1 cellular context compared by ENCODE assay signal in the genomic region with DNA sequence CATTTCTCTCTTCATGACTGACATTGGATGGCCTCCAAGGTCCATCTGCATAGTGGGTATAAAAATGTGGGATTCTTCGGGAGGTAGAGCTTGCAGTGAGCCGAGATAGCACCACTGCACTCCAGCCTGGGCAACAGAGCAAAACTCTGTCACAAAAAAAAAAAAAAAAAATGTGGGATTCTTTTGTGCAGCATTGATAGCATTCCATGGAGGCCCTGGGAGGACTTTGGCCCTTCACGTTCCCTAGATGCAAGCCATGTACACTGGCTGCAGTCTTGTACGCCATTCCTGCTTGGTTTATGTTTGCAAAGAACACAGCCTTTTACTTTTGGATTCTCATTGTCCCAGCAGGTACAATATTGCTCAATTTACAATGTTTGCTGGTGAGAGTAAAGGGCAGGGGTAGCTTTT.
TF ChIP-seq lines count a peak whose summit lies in the region.

No MANE protein-coding gene starts in this region.

TF ChIP-seq in HepG2, 621 proteins besides CTCF, POLR2A, EP300 and RAD21 (continues in another document):
- TF ChIP-seq IRX3 (CRISPR knock-in tag; IDR thresholded peaks at IDR 0.05; ENCODE audit: borderline replicate concordance, low read depth) (no peak), ATF1 (CRISPR knock-in tag; IDR thresholded peaks at IDR 0.05) (0 out of 2 replicates have a peak, but pooled peaks have one; percentile 19), CEBPG (CRISPR knock-in tag; IDR thresholded peaks at IDR 0.05) (peak; percentile 88), ZNF121 (CRISPR knock-in tag; IDR thresholded peaks at IDR 0.05) (peak; percentile 91), ZNF891 (CRISPR knock-in tag; IDR thresholded peaks at IDR 0.05) (no peak), ASH2L (IDR thresholded peaks at IDR 0.05; ENCODE audit: insufficient read length, low read depth, low read length) (peak; percentile 84), CREM (IDR thresholded peaks at IDR 0.05) (peak; percentile 64; the same call in 1 of the 2 replicates), CREM (CRISPR knock-in tag; IDR thresholded peaks at IDR 0.05) (no peak), NFE2 (CRISPR knock-in tag; IDR thresholded peaks at IDR 0.05) (no peak), YEATS2 (CRISPR knock-in tag; IDR thresholded peaks at IDR 0.05; ENCODE audit: borderline replicate concordance) (no peak), ZNF614 (CRISPR knock-in tag; IDR thresholded peaks at IDR 0.05; ENCODE audit: borderline replicate concordance) (0 out of 2 replicates have a peak, but pooled peaks have one; percentile 41), ZNF205 (CRISPR knock-in tag; IDR thresholded peaks at IDR 0.05) (0 out of 2 replicates have a peak, but pooled peaks have one; percentile 38), HMG20A (CRISPR knock-in tag; IDR thresholded peaks at IDR 0.05; ENCODE audit: borderline replicate concordance) (peak; percentile 63; the same call in 1 of the 2 replicates), NONO (IDR thresholded peaks at IDR 0.05) (no peak), NONO (CRISPR knock-in tag; conservative IDR thresholded peaks at IDR 0.05) (peak; percentile 54; the same call in 1 of the 2 replicates), CENPX (CRISPR knock-in tag; IDR thresholded peaks at IDR 0.05) (no peak), RARA (CRISPR knock-in tag; IDR thresholded peaks at IDR 0.05) (0 out of 2 replicates have a peak, but pooled peaks have one; percentile 17), ZNF839 (CRISPR knock-in tag; IDR thresholded peaks at IDR 0.05; ENCODE audit: borderline replicate concordance) (no peak), ZNF513 (CRISPR knock-in tag; conservative IDR thresholded peaks at IDR 0.05) (no peak), ZNF609 (CRISPR knock-in tag; IDR thresholded peaks at IDR 0.05; ENCODE audit: borderline replicate concordance) (peak; percentile 62; the same call in 1 of the 2 replicates), MED8 (CRISPR knock-in tag; IDR thresholded peaks at IDR 0.05; ENCODE audit: insufficient replicate concordance) (no peak), REL (CRISPR knock-in tag; conservative IDR thresholded peaks at IDR 0.05) (no peak), THAP7 (CRISPR knock-in tag; IDR thresholded peaks at IDR 0.05) (no peak), ISX (CRISPR knock-in tag; conservative IDR thresholded peaks at IDR 0.05) (no peak), BHLHE40 (IDR thresholded peaks at IDR 0.05; ENCODE audit: low read length) (peak; percentile 88), ZNF670 (CRISPR knock-in tag; IDR thresholded peaks at IDR 0.05; ENCODE audit: borderline replicate concordance) (no peak), EHMT2 (IDR thresholded peaks at IDR 0.05; ENCODE audit: borderline replicate concordance, low read depth, low read length) (peak; percentile 82; the same call in 1 of the 2 replicates), ZBTB38 (CRISPR knock-in tag; IDR thresholded peaks at IDR 0.05) (no peak), ZNF230 (CRISPR knock-in tag; IDR thresholded peaks at IDR 0.05) (no peak), ZSCAN31 (CRISPR knock-in tag; IDR thresholded peaks at IDR 0.05; ENCODE audit: low read depth) (0 out of 2 replicates have a peak, but pooled peaks have one; percentile 24), FOXK2 (IDR thresholded peaks at IDR 0.05) (no peak), IKZF5 (CRISPR knock-in tag; IDR thresholded peaks at IDR 0.05) (peak; percentile 64; the same call in 1 of the 2 replicates), SOX5 (CRISPR knock-in tag; IDR thresholded peaks at IDR 0.05; ENCODE audit: borderline replicate concordance) (peak; percentile 87), ZNF430 (CRISPR knock-in tag; IDR thresholded peaks at IDR 0.05) (0 out of 2 replicates have a peak, but pooled peaks have one; percentile 30), ZNF547 (CRISPR knock-in tag; IDR thresholded peaks at IDR 0.05) (no peak), ZNF766 (CRISPR knock-in tag; IDR thresholded peaks at IDR 0.05; ENCODE audit: borderline replicate concordance) (0 out of 2 replicates have a peak, but pooled peaks have one; percentile 39), GZF1 (CRISPR knock-in tag; IDR thresholded peaks at IDR 0.05) (no peak), IRF2 (CRISPR knock-in tag; IDR thresholded peaks at IDR 0.05) (0 out of 2 replicates have a peak, but pooled peaks have one; percentile 26), TOPORS (CRISPR knock-in tag; IDR thresholded peaks at IDR 0.05) (0 out of 2 replicates have a peak, but pooled peaks have one; percentile 38), RBFOX2 (IDR thresholded peaks at IDR 0.05; ENCODE audit: low read depth, low read length) (no peak), NCOR1 (IDR thresholded peaks at IDR 0.05; ENCODE audit: borderline replicate concordance, low read length) (peak; percentile 75), KLF16 (CRISPR knock-in tag; IDR thresholded peaks at IDR 0.05) (0 out of 4 replicates have a peak, but pooled peaks of 1 of the 2 experiments have one; percentile 34), GFI1 (CRISPR knock-in tag; IDR thresholded peaks at IDR 0.05; ENCODE audit: borderline replicate concordance) (0 out of 2 replicates have a peak, but pooled peaks have one; percentile 19), NCOA2 (CRISPR knock-in tag; IDR thresholded peaks at IDR 0.05) (peak; percentile 74), CCDC6 (CRISPR knock-in tag; IDR thresholded peaks at IDR 0.05) (no peak)
- TF ChIP-seq, protein P1, sequence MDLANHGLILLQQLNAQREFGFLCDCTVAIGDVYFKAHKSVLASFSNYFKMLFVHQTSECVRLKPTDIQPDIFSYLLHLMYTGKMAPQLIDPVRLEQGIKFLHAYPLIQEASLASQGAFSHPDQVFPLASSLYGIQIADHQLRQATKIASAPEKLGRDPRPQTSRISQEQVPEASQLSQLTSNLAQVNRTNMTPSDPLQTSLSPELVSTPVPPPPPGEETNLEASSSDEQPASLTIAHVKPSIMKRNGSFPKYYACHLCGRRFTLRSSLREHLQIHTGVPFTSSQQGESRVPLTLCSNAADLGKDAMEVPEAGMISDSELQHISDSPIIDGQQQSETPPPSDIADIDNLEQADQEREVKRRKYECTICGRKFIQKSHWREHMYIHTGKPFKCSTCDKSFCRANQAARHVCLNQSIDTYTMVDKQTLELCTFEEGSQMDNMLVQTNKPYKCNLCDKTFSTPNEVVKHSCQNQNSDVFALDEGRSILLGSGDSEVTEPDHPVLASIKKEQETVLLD (CRISPR knock-in tag; IDR thresholded peaks at IDR 0.05; ENCODE audit: low read depth), result no peak
- TF ChIP-seq, protein P2, sequence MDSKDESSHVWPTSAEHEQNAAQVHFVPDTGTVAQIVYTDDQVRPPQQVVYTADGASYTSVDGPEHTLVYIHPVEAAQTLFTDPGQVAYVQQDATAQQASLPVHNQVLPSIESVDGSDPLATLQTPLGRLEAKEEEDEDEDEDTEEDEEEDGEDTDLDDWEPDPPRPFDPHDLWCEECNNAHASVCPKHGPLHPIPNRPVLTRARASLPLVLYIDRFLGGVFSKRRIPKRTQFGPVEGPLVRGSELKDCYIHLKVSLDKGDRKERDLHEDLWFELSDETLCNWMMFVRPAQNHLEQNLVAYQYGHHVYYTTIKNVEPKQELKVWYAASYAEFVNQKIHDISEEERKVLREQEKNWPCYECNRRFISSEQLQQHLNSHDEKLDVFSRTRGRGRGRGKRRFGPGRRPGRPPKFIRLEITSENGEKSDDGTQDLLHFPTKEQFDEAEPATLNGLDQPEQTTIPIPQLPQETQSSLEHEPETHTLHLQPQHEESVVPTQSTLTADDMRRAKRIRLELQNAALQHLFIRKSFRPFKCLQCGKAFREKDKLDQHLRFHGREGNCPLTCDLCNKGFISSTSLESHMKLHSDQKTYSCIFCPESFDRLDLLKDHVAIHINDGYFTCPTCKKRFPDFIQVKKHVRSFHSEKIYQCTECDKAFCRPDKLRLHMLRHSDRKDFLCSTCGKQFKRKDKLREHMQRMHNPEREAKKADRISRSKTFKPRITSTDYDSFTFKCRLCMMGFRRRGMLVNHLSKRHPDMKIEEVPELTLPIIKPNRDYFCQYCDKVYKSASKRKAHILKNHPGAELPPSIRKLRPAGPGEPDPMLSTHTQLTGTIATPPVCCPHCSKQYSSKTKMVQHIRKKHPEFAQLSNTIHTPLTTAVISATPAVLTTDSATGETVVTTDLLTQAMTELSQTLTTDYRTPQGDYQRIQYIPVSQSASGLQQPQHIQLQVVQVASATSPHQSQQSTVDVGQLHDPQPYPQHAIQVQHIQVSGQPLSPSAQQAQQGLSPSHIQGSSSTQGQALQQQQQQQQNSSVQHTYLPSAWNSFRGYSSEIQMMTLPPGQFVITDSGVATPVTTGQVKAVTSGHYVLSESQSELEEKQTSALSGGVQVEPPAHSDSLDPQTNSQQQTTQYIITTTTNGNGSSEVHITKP (CRISPR knock-in tag; IDR thresholded peaks at IDR 0.05; ENCODE audit: low read depth), result no peak
- TF ChIP-seq, protein P3, sequence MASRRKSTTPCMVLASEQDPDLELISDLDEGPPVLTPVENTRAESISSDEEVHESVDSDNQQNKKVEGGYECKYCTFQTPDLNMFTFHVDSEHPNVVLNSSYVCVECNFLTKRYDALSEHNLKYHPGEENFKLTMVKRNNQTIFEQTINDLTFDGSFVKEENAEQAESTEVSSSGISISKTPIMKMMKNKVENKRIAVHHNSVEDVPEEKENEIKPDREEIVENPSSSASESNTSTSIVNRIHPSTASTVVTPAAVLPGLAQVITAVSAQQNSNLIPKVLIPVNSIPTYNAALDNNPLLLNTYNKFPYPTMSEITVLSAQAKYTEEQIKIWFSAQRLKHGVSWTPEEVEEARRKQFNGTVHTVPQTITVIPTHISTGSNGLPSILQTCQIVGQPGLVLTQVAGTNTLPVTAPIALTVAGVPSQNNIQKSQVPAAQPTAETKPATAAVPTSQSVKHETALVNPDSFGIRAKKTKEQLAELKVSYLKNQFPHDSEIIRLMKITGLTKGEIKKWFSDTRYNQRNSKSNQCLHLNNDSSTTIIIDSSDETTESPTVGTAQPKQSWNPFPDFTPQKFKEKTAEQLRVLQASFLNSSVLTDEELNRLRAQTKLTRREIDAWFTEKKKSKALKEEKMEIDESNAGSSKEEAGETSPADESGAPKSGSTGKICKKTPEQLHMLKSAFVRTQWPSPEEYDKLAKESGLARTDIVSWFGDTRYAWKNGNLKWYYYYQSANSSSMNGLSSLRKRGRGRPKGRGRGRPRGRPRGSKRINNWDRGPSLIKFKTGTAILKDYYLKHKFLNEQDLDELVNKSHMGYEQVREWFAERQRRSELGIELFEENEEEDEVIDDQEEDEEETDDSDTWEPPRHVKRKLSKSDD (CRISPR knock-in tag; IDR thresholded peaks at IDR 0.05; ENCODE audit: low read depth), result peak; percentile 70; the same call in 1 of the 2 replicates
- TF ChIP-seq, protein P4, sequence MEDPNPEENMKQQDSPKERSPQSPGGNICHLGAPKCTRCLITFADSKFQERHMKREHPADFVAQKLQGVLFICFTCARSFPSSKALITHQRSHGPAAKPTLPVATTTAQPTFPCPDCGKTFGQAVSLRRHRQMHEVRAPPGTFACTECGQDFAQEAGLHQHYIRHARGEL (CRISPR knock-in tag; IDR thresholded peaks at IDR 0.05), result no peak
